15 cellular contexts compared by ENCODE assay signal in genomic region chr2:217551229-217551909, GRCh38.
DNase-seq lines count a peak whose midpoint lies in the region; ATAC-seq and TF ChIP-seq lines count a peak whose summit lies in the region.
"Had no signal": no experiment of that assay in that cellular context is flagged by ENCODE, and none has a peak within 500 bp of the region (broad histone marks: within the 10 kb centered on the region; RNA-seq: fewer than 3 reads in every experiment).

No MANE protein-coding gene starts in this region.

- H3K9ac ChIP-seq in skeletal muscle tissue (ENCODE audit: low read depth in 1 of 3, low read length in 3 of 3) = no peak overlapping the region

- H3K27me3 ChIP-seq in RWPE2 (ENCODE audit: insufficient read depth, poor library complexity, severe bottlenecking) (no peaks in the 10 kb centered on the region), skeletal muscle tissue (ENCODE audit: control insufficient read depth in 3 of 3, insufficient read depth in 3 of 3, low read length in 3 of 3) (no peaks in the 10 kb centered on the region)
- H3K27me3 ChIP-seq: stomach had no signal

- H3K9me3 ChIP-seq in RWPE2 (ENCODE audit: severe bottlenecking) (no peaks in the 10 kb centered on the region), skeletal muscle tissue (ENCODE audit: control insufficient read depth in 3 of 3, low read length in 3 of 3) (no peaks in the 10 kb centered on the region)
- H3K9me3 ChIP-seq: stomach had no signal

- H3K36me3 ChIP-seq in RWPE2 (ENCODE audit: low read depth) (no peaks in the 10 kb centered on the region), skeletal muscle tissue (ENCODE audit: control insufficient read depth in 3 of 3, insufficient read depth in 3 of 3, low read length in 3 of 3) (no peaks in the 10 kb centered on the region)
- H3K36me3 ChIP-seq: stomach had no signal

- DNase-seq in NCI-H82 (lab: John Stamatoyannopoulos, UW) = peak; percentile 24
- DNase-seq in NCI-H82 treated with DMSO at 0.1 percent for 48 hours (lab: John Stamatoyannopoulos, UW; ENCODE audit: unreplicated experiment) = no peak
- DNase-seq in RWPE2 (ENCODE audit: low spot score) = no peak
- peak; percentile 72 for DNase-seq in foreskin melanocyte
- DNase-seq in activated CD4-positive, CD25-positive, alpha-beta regulatory T cell treated with anti-CD3 and anti-CD28 coated beads, Interleukin-2, amount 50 U/mL, for 72 hours = no peak
- DNase-seq in NOMO-1 (lab: John Stamatoyannopoulos, UW; ENCODE audit: unreplicated experiment in 2 of 2) = no peak
- DNase-seq: activated B cell treated with CpG ODN at 0.5 μM for 24 hours; cortex of kidney; NCI-H2029; RPMI8226; stimulated activated CD4-positive, alpha-beta T cell treated with anti-CD3 and anti-CD28 coated beads, Interleukin-2, amount 100 ng/mL, for 48 hours; stomach had no signal

- H3K27ac ChIP-seq in RWPE2 (ENCODE audit: poor library complexity, severe bottlenecking) (no peak overlapping the region), skeletal muscle tissue (ENCODE audit: low read depth, low read length) (peak overlapping the region; percentile 57)
- H3K27ac ChIP-seq: 22Rv1, stomach had no signal

- TF ChIP-seq CTCF in RWPE2 (IDR thresholded peaks at IDR 0.05; ENCODE audit: poor library complexity, severe bottlenecking) = no peak

- ATAC-seq in RWPE2 (ENCODE audit: low read depth) (peak; percentile 57; the same call in 2 of the 3 replicates), GM21515 (IDR thresholded peaks at IDR 0.05; ENCODE audit: unreplicated experiment) (no peak)

- no peaks in the 10 kb centered on the region for H3K4me1 ChIP-seq in RWPE2 (ENCODE audit: insufficient read depth, poor library complexity, severe bottlenecking)
- peaks cover 6 to 13% (median 9%) of the 10 kb centered on the region in 3 donors for H3K4me1 ChIP-seq in skeletal muscle tissue (ENCODE audit: control insufficient read depth in 3 of 3, insufficient read depth in 3 of 3, low read length in 3 of 3)

- H3K4me3 ChIP-seq in RWPE2 (ENCODE audit: severe bottlenecking) (no peak overlapping the region), skeletal muscle tissue (ENCODE audit: low read length in 3 of 3) (no peak overlapping the region)
- H3K4me3 ChIP-seq: stomach had no signal

Comparison
In these comparisons a context has a peak if more than half of its experiments do, and no peak if none do; other contexts are left out.
1. DNase-seq: peak in NCI-H82 (single experiment) and foreskin melanocyte (single experiment); none in NCI-H82 treated with DMSO at 0.1 percent for 48 hours (single experiment), RWPE2 (single experiment), activated CD4-positive, CD25-positive, alpha-beta regulatory T cell treated with anti-CD3 and anti-CD28 coated beads, Interleukin-2, amount 50 U/mL, for 72 hours (single experiment) and NOMO-1 (0 of 2).